In the genomic region with DNA sequence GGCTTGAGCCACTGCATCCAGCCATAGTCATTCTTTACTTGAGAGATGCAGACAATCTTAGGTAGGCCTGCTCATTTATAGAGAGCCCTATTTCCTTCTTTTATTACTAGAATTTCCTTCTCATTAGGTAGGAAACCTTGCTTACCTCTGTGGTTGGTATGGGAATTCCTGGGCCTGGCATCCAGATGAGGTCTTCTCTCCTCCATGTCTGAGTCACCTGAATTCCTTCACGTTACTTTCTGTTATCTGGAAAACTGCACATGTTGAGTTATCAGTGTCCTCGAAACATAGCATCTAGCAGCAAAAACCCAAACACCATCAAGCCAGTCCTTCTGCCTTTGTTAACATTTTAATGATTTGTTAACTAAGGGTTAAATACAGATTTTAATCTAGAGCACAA, we compare ENCODE assay signal across 1 cellular context.
TF ChIP-seq lines count a peak whose summit lies in the region.

No MANE protein-coding gene starts in this region.

TF ChIP-seq in WTC11, 78 proteins besides CTCF, POLR2A, EP300 and RAD21 (continued from another document):
- TF ChIP-seq, protein P1, sequence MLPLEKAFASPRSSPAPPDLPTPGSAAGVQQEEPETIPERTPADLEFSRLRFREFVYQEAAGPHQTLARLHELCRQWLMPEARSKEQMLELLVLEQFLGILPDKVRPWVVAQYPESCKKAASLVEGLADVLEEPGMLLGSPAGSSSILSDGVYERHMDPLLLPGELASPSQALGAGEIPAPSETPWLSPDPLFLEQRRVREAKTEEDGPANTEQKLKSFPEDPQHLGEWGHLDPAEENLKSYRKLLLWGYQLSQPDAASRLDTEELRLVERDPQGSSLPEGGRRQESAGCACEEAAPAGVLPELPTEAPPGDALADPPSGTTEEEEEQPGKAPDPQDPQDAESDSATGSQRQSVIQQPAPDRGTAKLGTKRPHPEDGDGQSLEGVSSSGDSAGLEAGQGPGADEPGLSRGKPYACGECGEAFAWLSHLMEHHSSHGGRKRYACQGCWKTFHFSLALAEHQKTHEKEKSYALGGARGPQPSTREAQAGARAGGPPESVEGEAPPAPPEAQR (CRISPR knock-in tag; IDR thresholded peaks at IDR 0.05): no peak
- no peak for TF ChIP-seq NFATC4 (CRISPR knock-in tag; IDR thresholded peaks at IDR 0.05)
- TF ChIP-seq ETV6 (CRISPR knock-in tag; IDR thresholded peaks at IDR 0.05): no peak
TF ChIP-seq in WTC11: peak in this region for 0.
